ENCODE assay signal across 1 cellular context in genomic region chr3:109331692-109332091, GRCh38.
TF ChIP-seq lines count a peak whose summit lies in the region.

No MANE protein-coding gene starts in this region.

TF ChIP-seq in HepG2, 621 proteins besides CTCF, POLR2A, EP300 and RAD21:
- TF ChIP-seq PPARG (CRISPR knock-in tag; conservative IDR thresholded peaks at IDR 0.05) (no peak), HNRNPL (IDR thresholded peaks at IDR 0.05; ENCODE audit: low read depth, low read length) (no peak), NFATC3 (CRISPR knock-in tag; IDR thresholded peaks at IDR 0.05) (no peak), HES4 (CRISPR knock-in tag; IDR thresholded peaks at IDR 0.05; ENCODE audit: borderline replicate concordance) (no peak), HMGXB4 (CRISPR knock-in tag; IDR thresholded peaks at IDR 0.05; ENCODE audit: borderline replicate concordance in 1 of 2, low read depth in 1 of 2) (no peak), ZBTB43 (CRISPR knock-in tag; conservative IDR thresholded peaks at IDR 0.05) (no peak), ZNF83 (CRISPR knock-in tag; IDR thresholded peaks at IDR 0.05; ENCODE audit: borderline replicate concordance) (no peak), ZNF740 (CRISPR knock-in tag; IDR thresholded peaks at IDR 0.05) (no peak), PITX1 (CRISPR knock-in tag; IDR thresholded peaks at IDR 0.05) (no peak), TERF1 (CRISPR knock-in tag; IDR thresholded peaks at IDR 0.05) (no peak), KAT2B (IDR thresholded peaks at IDR 0.05; ENCODE audit: borderline replicate concordance, low read depth, low read length) (no peak), AKNA (CRISPR knock-in tag; IDR thresholded peaks at IDR 0.05; ENCODE audit: borderline replicate concordance) (no peak), ZFP36L2 (CRISPR knock-in tag; IDR thresholded peaks at IDR 0.05) (no peak), FOSL1 (CRISPR knock-in tag; IDR thresholded peaks at IDR 0.05; ENCODE audit: borderline replicate concordance) (no peak), ZNF7 (CRISPR knock-in tag; IDR thresholded peaks at IDR 0.05) (no peak), ZSCAN22 (CRISPR knock-in tag; IDR thresholded peaks at IDR 0.05) (no peak), NCOA5 (CRISPR knock-in tag; IDR thresholded peaks at IDR 0.05) (no peak), MBD4 (IDR thresholded peaks at IDR 0.05; ENCODE audit: borderline replicate concordance, low read length) (no peak), ZNF770 (CRISPR knock-in tag; IDR thresholded peaks at IDR 0.05) (no peak), HINFP (CRISPR knock-in tag; IDR thresholded peaks at IDR 0.05; ENCODE audit: low read depth) (no peak)
